In genomic region chr5:157383151-157383810, GRCh38 we compare ENCODE assay signal across 20 cellular contexts.
DNase-seq lines count a peak whose midpoint lies in the region; ATAC-seq and TF ChIP-seq lines count a peak whose summit lies in the region.
"Had no signal": no experiment of that assay in that cellular context is flagged by ENCODE, and none has a peak within 500 bp of the region (broad histone marks: within the 10 kb centered on the region; RNA-seq: fewer than 3 reads in every experiment).

No MANE protein-coding gene starts in this region.

- CTCF ChIA-PET in SK-N-SH (lab: Yijun Ruan, JAX), result interaction anchor here (1.0 to 1.2 kb wide), 2 partner anchors 83 to 360 kb away, joined by 3 to 4 read pairs; partner anchors contain the start of gene LSM11

- H2BK5ac ChIP-seq in mesenchymal stem cell (ENCODE audit: low read depth, low read length, poor library complexity, severe bottlenecking), result peak overlapping the region; percentile 91

- POLR2A ChIA-PET in SK-N-SH (lab: Yijun Ruan, JAX), result no interaction called here

- TF ChIP-seq CTCF in SK-N-SH (IDR thresholded peaks at IDR 0.05) (no peak), smooth muscle cell (IDR thresholded peaks at IDR 0.05; ENCODE audit: borderline replicate concordance, insufficient read depth, poor library complexity, severe bottlenecking) (no peak)

- H3K27me3 ChIP-seq in SK-N-SH (ENCODE audit: insufficient read depth), result no peaks in the 10 kb centered on the region
- no peaks in the 10 kb centered on the region for H3K27me3 ChIP-seq in mesenchymal stem cell (ENCODE audit: control insufficient read depth in 1 of 2, insufficient read depth in 1 of 2, low read length in 2 of 2)
- H3K27me3 ChIP-seq in smooth muscle cell (ENCODE audit: low read depth), result no peaks in the 10 kb centered on the region
- H3K27me3 ChIP-seq: testis had no signal

- no peaks in the 10 kb centered on the region for H3K9me3 ChIP-seq in SK-N-SH
- no peaks in the 10 kb centered on the region for H3K9me3 ChIP-seq in mesenchymal stem cell (ENCODE audit: control insufficient read depth, low read length)
- H3K9me3 ChIP-seq in smooth muscle cell (replicated peaks; ENCODE audit: low read depth), result no peaks in the 10 kb centered on the region
- H3K9me3 ChIP-seq: testis had no signal

- TF ChIP-seq RAD21 in SK-N-SH (IDR thresholded peaks at IDR 0.05; ENCODE audit: low read length), result no peak

- H3K9ac ChIP-seq in SK-N-SH, result peak overlapping the region; percentile 55
- no peak overlapping the region for H3K9ac ChIP-seq in mesenchymal stem cell (ENCODE audit: low read length)
- no peak overlapping the region for H3K9ac ChIP-seq in smooth muscle cell (ENCODE audit: low read depth)

- H3K79me2 ChIP-seq in SK-N-SH (ENCODE audit: insufficient read depth) (peaks cover 29% of the 10 kb centered on the region), smooth muscle cell (ENCODE audit: low read depth) (no peaks in the 10 kb centered on the region)

- WGBS in SK-N-SH (ENCODE audit: low lambda C conversion rate), result 85% methylated on average over 9 of the region's 9 CpGs
- whole genome bisulfite sequencing in mesenchymal stem cell, result 74% methylated on average over 9 of the region's 9 CpGs
- WGBS in smooth muscle cell (ENCODE audit: low lambda C conversion rate), result 80% methylated on average over 9 of the region's 9 CpGs

- H3F3A ChIP-seq in SK-N-SH (replicated peaks; ENCODE audit: insufficient read depth) (peaks cover 47% of the 10 kb centered on the region), smooth muscle cell (ENCODE audit: low read depth) (peaks cover 16% of the 10 kb centered on the region)

- no peak overlapping the region for H4K8ac ChIP-seq in mesenchymal stem cell (ENCODE audit: low read length)

- H2BK120ac ChIP-seq in mesenchymal stem cell (ENCODE audit: low read depth, low read length), result no peak overlapping the region

- peaks cover 0 to 4% of the 10 kb centered on the region in 2 experiments for H3K36me3 ChIP-seq in SK-N-SH (replicated peaks in 1 of 2; ENCODE audit: control insufficient read depth in 1 of 2, insufficient read depth in 2 of 2, low read length in 1 of 2)
- H3K36me3 ChIP-seq in mesenchymal stem cell (ENCODE audit: control insufficient read depth in 1 of 2, insufficient read depth in 2 of 2, low read depth in 1 of 2, low read length in 2 of 2), result peaks cover 0 to 3% of the 10 kb centered on the region in 2 experiments
- no peaks in the 10 kb centered on the region for H3K36me3 ChIP-seq in smooth muscle cell (ENCODE audit: low read depth)

- no peak for TF ChIP-seq EP300 in SK-N-SH (IDR thresholded peaks at IDR 0.05; ENCODE audit: borderline replicate concordance in 1 of 2, low read depth in 1 of 2, low read length in 1 of 2)

- peak overlapping the region; percentile 92 for H2AK5ac ChIP-seq in mesenchymal stem cell (ENCODE audit: low read length, severe bottlenecking)

- peaks cover 47% of the 10 kb centered on the region for H3K36me3 Mint-ChIP-seq in activated naive CD8-positive, alpha-beta T cell treated with anti-CD3 and anti-CD28 coated beads, Interleukin-2, amount 50 U/mL, for 24 hours (ENCODE audit: low read depth)

- H3K4me1 ChIP-seq in SK-N-SH (ENCODE audit: control insufficient read depth in 1 of 2, insufficient read depth in 2 of 2, low read depth in 1 of 2, low read length in 1 of 2) (peaks cover 44 to 53% of the 10 kb centered on the region in 2 experiments), mesenchymal stem cell (ENCODE audit: control insufficient read depth, insufficient read depth, low read depth, low read length) (peaks cover 8% of the 10 kb centered on the region), smooth muscle cell (ENCODE audit: low read depth) (peaks cover 21% of the 10 kb centered on the region)

- no peaks in the 10 kb centered on the region for H4K20me1 ChIP-seq in SK-N-SH (ENCODE audit: insufficient read depth)
- H4K20me1 ChIP-seq in smooth muscle cell (ENCODE audit: low read depth), result no peaks in the 10 kb centered on the region

- no peak for ATAC-seq in SK-N-SH treated with all-trans-retinoic acid at 6 μM for 48 hours
- no peak for ATAC-seq in activated naive CD8-positive, alpha-beta T cell treated with anti-CD3 and anti-CD28 coated beads, Interleukin-2, amount 50 U/mL, for 24 hours
- ATAC-seq: activated CD8-positive, alpha-beta memory T cell treated with anti-CD3 and anti-CD28 coated beads, Interleukin-2, amount 10 ng/mL, durations not matched to agents 7 days and 5 days had no signal

- no peaks in the 10 kb centered on the region for H3K27me3 Mint-ChIP-seq in activated naive CD8-positive, alpha-beta T cell treated with anti-CD3 and anti-CD28 coated beads, Interleukin-2, amount 50 U/mL, for 24 hours
- H3K27me3 Mint-ChIP-seq: activated CD8-positive, alpha-beta memory T cell treated with anti-CD3 and anti-CD28 coated beads, Interleukin-2, amount 10 ng/mL, durations not matched to agents 7 days and 5 days; activated naive CD8-positive, alpha-beta T cell treated with anti-CD3 and anti-CD28 coated beads, Interleukin-2, amount 10 ng/mL, durations not matched to agents 7 days and 5 days had no signal

- no peak overlapping the region for H3K14ac ChIP-seq in mesenchymal stem cell (ENCODE audit: low read length in 2 of 2)

- no peaks in the 10 kb centered on the region for H3K9me2 ChIP-seq in SK-N-SH

- no peak overlapping the region; a peak in 1 of 4 replicates for H3K4me3 ChIP-seq in SK-N-SH (ENCODE audit: low read depth in 2 of 2, low read length in 1 of 2)
- no peak overlapping the region for H3K4me3 ChIP-seq in mesenchymal stem cell (ENCODE audit: insufficient read depth in 1 of 2, low read depth in 1 of 2, low read length in 2 of 2)
- H3K4me3 ChIP-seq in smooth muscle cell, result no peak overlapping the region
- H3K4me3 ChIP-seq: testis had no signal

- H3K27ac Mint-ChIP-seq in activated naive CD8-positive, alpha-beta T cell treated with anti-CD3 and anti-CD28 coated beads, Interleukin-2, amount 50 U/mL, for 24 hours, result peak overlapping the region; percentile 25
- H3K27ac Mint-ChIP-seq: activated CD8-positive, alpha-beta memory T cell treated with anti-CD3 and anti-CD28 coated beads, Interleukin-2, amount 10 ng/mL, durations not matched to agents 7 days and 5 days had no signal

- H2AFZ ChIP-seq in SK-N-SH (ENCODE audit: low read depth) (no peak overlapping the region), mesenchymal stem cell (ENCODE audit: low read depth, low read length) (no peak overlapping the region), smooth muscle cell (ENCODE audit: low read depth) (no peak overlapping the region)

- no peak for DNase-seq in SK-N-SH
- DNase-seq in activated naive CD8-positive, alpha-beta T cell treated with anti-CD3 and anti-CD28 coated beads, Interleukin-2, amount 50 U/mL, for 24 hours, result no peak
- DNase-seq in mesenchymal stem cell, result peak; percentile 17
- DNase-seq in smooth muscle cell (lab: John Stamatoyannopoulos, UW; ENCODE audit: unreplicated experiment), result no peak
- DNase-seq in SKM-1 (lab: John Stamatoyannopoulos, UW; ENCODE audit: unreplicated experiment), result no peak
- DNase-seq in NCI-H526 treated with DMSO at 0.1 percent for 48 hours (lab: John Stamatoyannopoulos, UW), result no peak
- DNase-seq in central memory CD4-positive, alpha-beta T cell, result no peak
- DNase-seq: activated CD8-positive, alpha-beta memory T cell treated with anti-CD3 and anti-CD28 coated beads, Interleukin-2, amount 10 ng/mL, durations not matched to agents 7 days and 5 days; activated naive CD8-positive, alpha-beta T cell treated with anti-CD3 and anti-CD28 coated beads, Interleukin-2, amount 10 ng/mL, durations not matched to agents 7 days and 5 days; C1 segment of cervical spinal cord; cerebellar nuclear complex; DMS153; NCI-H146; NCI-H345; NK-92 treated with Interleukin-12 subunit alpha and Interleukin-12 subunit beta, amount 100 ng/mL, for 24 hours; stimulated activated CD4-positive, alpha-beta T cell treated with anti-CD3 and anti-CD28 coated beads, Interleukin-1b, Interleukin-23, amount 100 ng/mL, for 48 hours; testis had no signal

- no peak overlapping the region for H3K4me3 Mint-ChIP-seq in activated naive CD8-positive, alpha-beta T cell treated with anti-CD3 and anti-CD28 coated beads, Interleukin-2, amount 50 U/mL, for 24 hours
- H3K4me3 Mint-ChIP-seq: activated CD8-positive, alpha-beta memory T cell treated with anti-CD3 and anti-CD28 coated beads, Interleukin-2, amount 10 ng/mL, durations not matched to agents 7 days and 5 days; activated naive CD8-positive, alpha-beta T cell treated with anti-CD3 and anti-CD28 coated beads, Interleukin-2, amount 10 ng/mL, durations not matched to agents 7 days and 5 days had no signal

- H4K91ac ChIP-seq in mesenchymal stem cell (ENCODE audit: low read length), result no peak overlapping the region

- H3K4me1 Mint-ChIP-seq in activated naive CD8-positive, alpha-beta T cell treated with anti-CD3 and anti-CD28 coated beads, Interleukin-2, amount 50 U/mL, for 24 hours, result peaks cover 6% of the 10 kb centered on the region

- H3K18ac ChIP-seq in mesenchymal stem cell (ENCODE audit: low read depth in 1 of 2, low read length in 2 of 2), result peak overlapping the region in 1 of 2 experiments; percentile 62

- peak overlapping the region; percentile 33 for H3K4me2 ChIP-seq in SK-N-SH
- H3K4me2 ChIP-seq in mesenchymal stem cell (ENCODE audit: low read length, poor library complexity, severe bottlenecking), result no peak overlapping the region
- H3K4me2 ChIP-seq in smooth muscle cell, result peak overlapping the region; percentile 16

- H2BK15ac ChIP-seq in mesenchymal stem cell (ENCODE audit: low read depth, poor library complexity, severe bottlenecking), result no peak overlapping the region

- H3K27ac ChIP-seq in SK-N-SH (ENCODE audit: low read depth in 2 of 2, low read length in 1 of 2) (peak overlapping the region; percentile 95 to 99), mesenchymal stem cell (ENCODE audit: low read length, poor library complexity, severe bottlenecking) (peak overlapping the region; percentile 100), smooth muscle cell (ENCODE audit: low read depth) (peak overlapping the region; percentile 89)
- H3K27ac ChIP-seq: 22Rv1, RWPE1 had no signal

- peak overlapping the region in 1 of 2 experiments; percentile 84 for H3K4ac ChIP-seq in mesenchymal stem cell (ENCODE audit: low read depth in 1 of 2, low read length in 2 of 2)

- H3K9me3 Mint-ChIP-seq in activated naive CD8-positive, alpha-beta T cell treated with anti-CD3 and anti-CD28 coated beads, Interleukin-2, amount 50 U/mL, for 24 hours, result no peaks in the 10 kb centered on the region
- H3K9me3 Mint-ChIP-seq: activated naive CD8-positive, alpha-beta T cell treated with anti-CD3 and anti-CD28 coated beads, Interleukin-2, amount 10 ng/mL, durations not matched to agents 7 days and 5 days had no signal

- peaks cover 3% of the 10 kb centered on the region for H3K79me1 ChIP-seq in mesenchymal stem cell (replicated peaks; ENCODE audit: low read length, poor library complexity, severe bottlenecking)

- H3K23ac ChIP-seq in mesenchymal stem cell (ENCODE audit: low read length in 2 of 2), result no peak overlapping the region

- peak overlapping the region in 1 of 2 experiments; percentile 84 for H2BK12ac ChIP-seq in mesenchymal stem cell (ENCODE audit: low read length in 2 of 2)

TF ChIP-seq in SK-N-SH treated with all-trans-retinoic acid at 6 μM for 48 hours, 23 proteins besides CTCF, POLR2A, EP300 and RAD21 (continues in another document):
- TF ChIP-seq ZFP30 (CRISPR knock-in tag; IDR thresholded peaks at IDR 0.05), result no peak
- no peak for TF ChIP-seq PPARA (CRISPR knock-in tag; IDR thresholded peaks at IDR 0.05; ENCODE audit: borderline replicate concordance)
- no peak for TF ChIP-seq SNAI2 (CRISPR knock-in tag; IDR thresholded peaks at IDR 0.05)
- no peak for TF ChIP-seq ZC3H10 (CRISPR knock-in tag; IDR thresholded peaks at IDR 0.05)
- no peak for TF ChIP-seq ZNF8 (CRISPR knock-in tag; IDR thresholded peaks at IDR 0.05)
